Comparison of ENCODE assay signal across 17 cellular contexts in genomic region chr1:16397095-16397494, GRCh38. TPM values are rescaled to one million over a fixed set of nuclear protein-coding genes. Genes with fewer than 3 reads are reported as not detected.
DNase-seq lines count a peak whose midpoint lies in the region; ATAC-seq and TF ChIP-seq lines count a peak whose summit lies in the region.
"Had no signal": no experiment of that assay in that cellular context is flagged by ENCODE, and none has a peak within 500 bp of the region (broad histone marks: within the 10 kb centered on the region; RNA-seq: fewer than 3 reads in every experiment).

No MANE protein-coding gene starts in this region.

- TF ChIP-seq CTCF in RWPE2 (IDR thresholded peaks at IDR 0.05; ENCODE audit: poor library complexity, severe bottlenecking) (no peak), endothelial cell (IDR thresholded peaks at IDR 0.05; ENCODE audit: unreplicated experiment) (no peak), upper lobe of left lung (IDR thresholded peaks at IDR 0.05) (no peak), BE2C (IDR thresholded peaks at IDR 0.05; ENCODE audit: low read depth, low read length) (no peak)

- H3K27ac ChIP-seq in RWPE2 (ENCODE audit: poor library complexity, severe bottlenecking) (peak overlapping the region; percentile 54), upper lobe of left lung (peak overlapping the region in 3 of 4 donors; percentile 0 to 22 (median 6))
- H3K27ac ChIP-seq: ovary had no signal

- peak overlapping the region; percentile 42 for H3K4me3 Mint-ChIP-seq in endothelial cell (ENCODE audit: unreplicated experiment)

- no peak for ATAC-seq in activated naive CD4-positive, alpha-beta T cell treated with anti-CD3 and anti-CD28 coated beads, Interleukin-2, amount 50 U/mL, for 72 hours
- ATAC-seq in RWPE2 (ENCODE audit: low read depth) (no peak), upper lobe of left lung (ENCODE audit: low FRiP score in 2 of 2) (no peak)
- ATAC-seq: mucosa of descending colon had no signal

- no peaks in the 10 kb centered on the region for H3K9me3 ChIP-seq in RWPE2 (ENCODE audit: severe bottlenecking)
- no peaks in the 10 kb centered on the region for H3K9me3 ChIP-seq in upper lobe of left lung
- H3K9me3 ChIP-seq in BE2C: no peaks in the 10 kb centered on the region
- H3K9me3 ChIP-seq: mucosa of descending colon, ovary had no signal

- peaks cover 4% of the 10 kb centered on the region for H3K27me3 Mint-ChIP-seq in endothelial cell (ENCODE audit: unreplicated experiment)

- no peak for TF ChIP-seq POLR2A in upper lobe of left lung (IDR thresholded peaks at IDR 0.05)

- H3K36me3 Mint-ChIP-seq in activated naive CD4-positive, alpha-beta T cell treated with anti-CD3 and anti-CD28 coated beads, Interleukin-2, amount 50 U/mL, for 72 hours: peaks cover 0 to 7% of the 10 kb centered on the region in 2 donors
- H3K36me3 Mint-ChIP-seq in endothelial cell (ENCODE audit: low read depth, unreplicated experiment): peaks cover 15% of the 10 kb centered on the region

- WGBS in upper lobe of left lung, 2 donors: 53 to 55% methylated on average over 6 of the region's 6 CpGs

- H3K4me1 Mint-ChIP-seq in endothelial cell (ENCODE audit: unreplicated experiment): peaks cover 38% of the 10 kb centered on the region

- no peaks in the 10 kb centered on the region for H3K27me3 ChIP-seq in RWPE2 (ENCODE audit: insufficient read depth, poor library complexity, severe bottlenecking)
- H3K27me3 ChIP-seq in upper lobe of left lung: no peaks in the 10 kb centered on the region
- H3K27me3 ChIP-seq in BE2C: no peaks in the 10 kb centered on the region
- H3K27me3 ChIP-seq: ovary had no signal

- H3K36me3 ChIP-seq in RWPE2 (ENCODE audit: low read depth): peaks cover 35% of the 10 kb centered on the region
- H3K36me3 ChIP-seq in upper lobe of left lung: peaks cover 15 to 69% (median 43%) of the 10 kb centered on the region in 4 donors
- peaks cover 6% of the 10 kb centered on the region; the same call in 1 of the 2 replicates for H3K36me3 ChIP-seq in BE2C
- H3K36me3 ChIP-seq: ovary had no signal

- peak overlapping the region; percentile 52 to 92 for H3K27ac Mint-ChIP-seq in activated naive CD4-positive, alpha-beta T cell treated with anti-CD3 and anti-CD28 coated beads, Interleukin-2, amount 50 U/mL, for 72 hours
- no peak overlapping the region for H3K27ac Mint-ChIP-seq in endothelial cell (ENCODE audit: unreplicated experiment)
- H3K27ac Mint-ChIP-seq: activated T-helper 2 cell treated with anti-CD3 and anti-CD28 coated beads, Interferon-gamma antibody, Interleukin-2, Interleukin-4, amounts not matched to agents 10 μg/mL and 5 μg/mL and 100 μg/mL, durations not matched to agents 14 hours and 24 hours and 36 hours had no signal

- H3K4me3 ChIP-seq in RWPE2 (ENCODE audit: severe bottlenecking): no peak overlapping the region
- no peak overlapping the region for H3K4me3 ChIP-seq in upper lobe of left lung
- no peak overlapping the region for H3K4me3 ChIP-seq in BE2C (ENCODE audit: low read depth, low read length)
- H3K4me3 ChIP-seq: mucosa of descending colon, ovary, skin epidermis had no signal

- TF ChIP-seq EP300 in upper lobe of left lung (IDR thresholded peaks at IDR 0.05): no peak

- DNase-seq in activated naive CD4-positive, alpha-beta T cell treated with anti-CD3 and anti-CD28 coated beads, Interleukin-2, amount 50 U/mL, for 72 hours (ENCODE audit: low spot score in 2 of 2): no peak
- no peak for DNase-seq in activated naive CD4-positive, alpha-beta T cell treated with Interleukin-2 at 50 U/mL for 16 hours
- DNase-seq in RWPE2 (ENCODE audit: low spot score) (no peak), endothelial cell (ENCODE audit: low spot score) (no peak), upper lobe of left lung (no peak), SHP77 treated with DMSO at 0.1 percent for 48 hours (lab: John Stamatoyannopoulos, UW) (no peak), BE2C (no peak), NCI-H1694 treated with DMSO at 0.1 percent for 48 hours (lab: John Stamatoyannopoulos, UW) (no peak)
- DNase-seq: kidney glomerular epithelial cell, mucosa of descending colon, NCI-H1048 had no signal

- peaks cover 4% of the 10 kb centered on the region for H3K4me1 ChIP-seq in RWPE2 (ENCODE audit: insufficient read depth, poor library complexity, severe bottlenecking)
- peaks cover 12 to 28% (median 19%) of the 10 kb centered on the region in 4 donors for H3K4me1 ChIP-seq in upper lobe of left lung
- no peaks in the 10 kb centered on the region for H3K4me1 ChIP-seq in BE2C

- no peaks in the 10 kb centered on the region for H3K9me3 Mint-ChIP-seq in activated naive CD4-positive, alpha-beta T cell treated with anti-CD3 and anti-CD28 coated beads, Interleukin-2, amount 50 U/mL, for 72 hours
- no peaks in the 10 kb centered on the region for H3K9me3 Mint-ChIP-seq in endothelial cell (ENCODE audit: unreplicated experiment)
- H3K9me3 Mint-ChIP-seq: activated T-helper 2 cell treated with anti-CD3 and anti-CD28 coated beads, Interferon-gamma antibody, Interleukin-2, Interleukin-4, amounts not matched to agents 10 μg/mL and 5 μg/mL and 100 μg/mL, durations not matched to agents 14 hours and 24 hours and 36 hours had no signal

RNA-seq across cellular contexts. Expression of gene SZRD1, which starts 30.1 kb away (rescaled TPM):
- total RNA-seq in activated naive CD4-positive, alpha-beta T cell treated with anti-CD3 and anti-CD28 coated beads, Interleukin-2, amount 50 U/mL, for 72 hours: 100 to 1,000 TPM; 151 to 170 TPM
- 127 TPM for total RNA-seq in endothelial cell (ENCODE audit: unreplicated experiment)
- total RNA-seq in upper lobe of left lung: 100 to 1,000 TPM in 2 of 6 donors, 10 to 100 TPM in 4; 30.4 to 136 (median 58.3) TPM
- 174 TPM for polyA plus RNA-seq in BE2C (2012; ENCODE audit: insufficient read depth, insufficient read length, low read depth)

RNA-seq across cellular contexts. Expression of gene SPATA21, which starts 40.1 kb away (rescaled TPM):
- total RNA-seq in activated naive CD4-positive, alpha-beta T cell treated with anti-CD3 and anti-CD28 coated beads, Interleukin-2, amount 50 U/mL, for 72 hours: not detected
- total RNA-seq in endothelial cell (ENCODE audit: unreplicated experiment) (not detected), upper lobe of left lung (not detected)
- polyA plus RNA-seq in BE2C (2012; ENCODE audit: insufficient read depth, insufficient read length, low read depth): not detected
- total RNA-seq: activated T-helper 2 cell treated with anti-CD3 and anti-CD28 coated beads, Interferon-gamma antibody, Interleukin-2, Interleukin-4, amounts not matched to agents 10 μg/mL and 5 μg/mL and 100 μg/mL, durations not matched to agents 14 hours and 24 hours and 36 hours; fibroblast of lung; ovary; T-helper 1 cell treated with Interleukin-12 subunit alpha and Interleukin-12 subunit beta and Interleukin-4 antibody, amounts not matched to agents 30 ng/mL and 1 ng/mL, for 36 hours; urinary bladder had no signal
- polyA plus RNA-seq: fibroblast of lung had no signal

RNA-seq across cellular contexts. Expression of gene NECAP2, which starts 43.4 kb away (rescaled TPM):
- total RNA-seq in activated naive CD4-positive, alpha-beta T cell treated with anti-CD3 and anti-CD28 coated beads, Interleukin-2, amount 50 U/mL, for 72 hours: 10 to 100 TPM; 58.8 to 69.5 TPM
- total RNA-seq in endothelial cell (ENCODE audit: unreplicated experiment) (192 TPM), upper lobe of left lung (10 to 100 TPM; 61.9 to 96.4 (median 87.1) TPM)
- 43.0 TPM for polyA plus RNA-seq in BE2C (2012; ENCODE audit: insufficient read depth, insufficient read length, low read depth)

RNA-seq across cellular contexts. Expression of gene FBXO42, which starts 44.8 kb away (rescaled TPM):
- total RNA-seq in activated naive CD4-positive, alpha-beta T cell treated with anti-CD3 and anti-CD28 coated beads, Interleukin-2, amount 50 U/mL, for 72 hours: 10 to 100 TPM; 12.6 to 23.4 TPM
- total RNA-seq in endothelial cell (ENCODE audit: unreplicated experiment) (17.2 TPM), upper lobe of left lung (10 to 100 TPM; 20.8 to 41.9 (median 24.0) TPM)
- 11.8 TPM for polyA plus RNA-seq in BE2C (2012; ENCODE audit: insufficient read depth, insufficient read length, low read depth)
